1 cellular context compared by ENCODE assay signal in genomic region chr5:112594060-112594850, GRCh38.
TF ChIP-seq lines count a peak whose summit lies in the region.

No MANE protein-coding gene starts in this region.

TF ChIP-seq in SK-N-SH treated with all-trans-retinoic acid at 6 μM for 48 hours, 23 proteins besides CTCF, POLR2A, EP300 and RAD21 (continued from another document):
- TF ChIP-seq CSRNP3 (CRISPR knock-in tag; IDR thresholded peaks at IDR 0.05) (no peak), ZC3H10 (CRISPR knock-in tag; IDR thresholded peaks at IDR 0.05) (no peak), ISL1 (CRISPR knock-in tag; IDR thresholded peaks at IDR 0.05) (no peak), ZNF565 (CRISPR knock-in tag; conservative IDR thresholded peaks at IDR 0.05; ENCODE audit: low read depth) (no peak), SNAI2 (CRISPR knock-in tag; IDR thresholded peaks at IDR 0.05) (no peak), ZNF8 (CRISPR knock-in tag; IDR thresholded peaks at IDR 0.05) (no peak), BACH2 (CRISPR knock-in tag; IDR thresholded peaks at IDR 0.05; ENCODE audit: borderline replicate concordance) (no peak), ARNTL (CRISPR knock-in tag; IDR thresholded peaks at IDR 0.05; ENCODE audit: borderline replicate concordance, low read depth) (no peak), GLIS3 (CRISPR knock-in tag; IDR thresholded peaks at IDR 0.05) (no peak), POU6F1 (CRISPR knock-in tag; IDR thresholded peaks at IDR 0.05; ENCODE audit: borderline replicate concordance, low read depth) (no peak), OSR1 (CRISPR knock-in tag; IDR thresholded peaks at IDR 0.05) (no peak), RARB (CRISPR knock-in tag; IDR thresholded peaks at IDR 0.05) (no peak), TCF4 (CRISPR knock-in tag; IDR thresholded peaks at IDR 0.05; ENCODE audit: borderline replicate concordance) (no peak)
